ENCODE assay signal across 9 cellular contexts in the genomic region with DNA sequence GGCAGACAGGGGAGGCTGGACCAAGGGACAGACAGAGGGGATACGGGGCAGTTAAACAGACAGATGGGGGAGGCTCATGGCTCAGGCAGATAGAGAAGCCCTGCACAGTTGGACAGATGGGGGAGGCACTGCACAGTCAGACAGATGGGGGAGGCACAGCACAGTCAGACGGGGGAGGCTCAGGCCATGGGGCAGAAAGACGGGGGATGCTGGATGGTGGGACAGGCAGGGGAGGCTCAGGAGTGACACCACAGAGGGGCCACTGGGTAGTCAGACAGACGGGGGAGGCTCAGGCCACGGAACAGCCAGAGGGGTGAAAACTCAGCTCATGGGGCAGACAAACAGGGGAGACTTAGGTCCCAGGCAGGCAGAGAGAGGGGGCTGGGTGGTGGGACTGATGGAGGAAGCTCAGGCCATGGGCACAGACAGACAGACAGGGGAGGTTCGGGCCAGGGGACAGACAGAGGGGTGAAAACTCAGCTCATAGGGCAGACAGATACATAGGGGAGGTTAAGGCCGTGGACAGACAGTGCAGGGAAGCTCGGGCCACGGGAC. TPM values are rescaled to one million over a fixed set of nuclear protein-coding genes. Genes with fewer than 3 reads are reported as not detected.
A peak's percentile ranks its signal among the peaks of the same experiment; 100 is the strongest.
DNase-seq lines count a peak whose midpoint lies in the region; ATAC-seq, FAIRE-seq and TF ChIP-seq lines count a peak whose summit lies in the region.
"Had no signal": no experiment of that assay in that cellular context is flagged by ENCODE, and none has a peak within 500 bp of the region (broad histone marks: within the 10 kb centered on the region; RNA-seq: fewer than 3 reads in every experiment).

No MANE protein-coding gene starts in this region.

- no peaks in the 10 kb centered on the region for H3K9me3 ChIP-seq in CD4-positive, CD25-positive, alpha-beta regulatory T cell (ENCODE audit: control insufficient read depth in 2 of 2, low read length in 2 of 2)
- H3K9me3 ChIP-seq in OCI-LY3 (ENCODE audit: insufficient read depth, low read length) (no peaks in the 10 kb centered on the region), neuronal stem cell (replicated peaks in 1 of 2; ENCODE audit: control insufficient read depth in 2 of 2, insufficient read depth in 1 of 2, low read depth in 1 of 2, low read length in 2 of 2) (no peaks in the 10 kb centered on the region)

- peak overlapping the region; percentile 95 to 98 (median 95) for H3K4me3 Mint-ChIP-seq in CD4-positive, CD25-positive, alpha-beta regulatory T cell
- H3K4me3 Mint-ChIP-seq in endothelial cell (ENCODE audit: unreplicated experiment): peak overlapping the region; percentile 99

- H3K18ac ChIP-seq in neuronal stem cell (ENCODE audit: low read length): peak overlapping the region; percentile 4

- H3K27ac ChIP-seq in CD4-positive, CD25-positive, alpha-beta regulatory T cell (ENCODE audit: insufficient read depth, low read length, poor library complexity, severe bottlenecking): peak overlapping the region; percentile 62
- H3K27ac ChIP-seq in OCI-LY3 (ENCODE audit: low read length): peak overlapping the region; percentile 23
- no peak overlapping the region for H3K27ac ChIP-seq in neuronal stem cell (replicated peaks; ENCODE audit: low read length)

- TF ChIP-seq POLR2A in GM12892 (IDR thresholded peaks at IDR 0.05; ENCODE audit: low read depth, low read length): no peak

- H3K23ac ChIP-seq in neuronal stem cell (ENCODE audit: low read depth, low read length, poor library complexity): peak overlapping the region; percentile 99

- peak overlapping the region; percentile 49 for H2BK15ac ChIP-seq in neuronal stem cell (ENCODE audit: low read length)

- H3K79me1 ChIP-seq in neuronal stem cell (ENCODE audit: low read depth, low read length): peaks cover 14% of the 10 kb centered on the region

- H3K4me3 ChIP-seq in CD4-positive, CD25-positive, alpha-beta regulatory T cell (ENCODE audit: low read depth, low read length): peak overlapping the region; percentile 75
- H3K4me3 ChIP-seq in OCI-LY3 (ENCODE audit: low read length) (peak overlapping the region; percentile 95), neuronal stem cell (ENCODE audit: low read length in 2 of 2) (peak overlapping the region; percentile 99)

- H4K20me1 ChIP-seq in OCI-LY3 (ENCODE audit: insufficient read depth, low read length): peaks cover 6% of the 10 kb centered on the region

- H3K14ac ChIP-seq in neuronal stem cell (ENCODE audit: low read length): peak overlapping the region; percentile 4

- ATAC-seq in CD4-positive, CD25-positive, alpha-beta regulatory T cell (ENCODE audit: low read depth in 2 of 2): no peak
- no peak for ATAC-seq in HG03520 (IDR thresholded peaks at IDR 0.05; ENCODE audit: unreplicated experiment)

- peaks cover 55% of the 10 kb centered on the region for H3K79me2 ChIP-seq in OCI-LY3 (ENCODE audit: low read length)

- H2BK5ac ChIP-seq in neuronal stem cell (ENCODE audit: low read length): peak overlapping the region; percentile 75

- peaks cover 0 to 54% (median 29%) of the 10 kb centered on the region in 4 donors for H3K4me1 Mint-ChIP-seq in CD4-positive, CD25-positive, alpha-beta regulatory T cell
- peaks cover 24% of the 10 kb centered on the region for H3K4me1 Mint-ChIP-seq in endothelial cell (ENCODE audit: unreplicated experiment)

- H3K27me3 ChIP-seq in CD4-positive, CD25-positive, alpha-beta regulatory T cell (ENCODE audit: control insufficient read depth, insufficient read depth, low read length): no peaks in the 10 kb centered on the region
- H3K27me3 ChIP-seq in OCI-LY3 (ENCODE audit: low read depth, low read length) (no peaks in the 10 kb centered on the region), neuronal stem cell (ENCODE audit: control insufficient read depth in 3 of 3, insufficient read depth in 3 of 3, low read depth in 1 of 3, low read length in 3 of 3) (no peaks in the 10 kb centered on the region)

- peaks cover 50% of the 10 kb centered on the region for H3K4me1 ChIP-seq in CD4-positive, CD25-positive, alpha-beta regulatory T cell (ENCODE audit: control insufficient read depth, insufficient read depth, low read length, poor library complexity, severe bottlenecking)
- H3K4me1 ChIP-seq in OCI-LY3 (ENCODE audit: low read length) (peaks cover 44% of the 10 kb centered on the region), neuronal stem cell (ENCODE audit: control insufficient read depth in 2 of 2, insufficient read depth in 1 of 2, low read depth in 1 of 2, low read length in 2 of 2) (peaks cover 6 to 10% of the 10 kb centered on the region in 2 donors)

- H2AFZ ChIP-seq in OCI-LY3 (ENCODE audit: low read depth, low read length): no peak overlapping the region
- H2AFZ ChIP-seq in neuronal stem cell (ENCODE audit: low read length): peak overlapping the region; percentile 99

- peak overlapping the region; percentile 90 to 98 (median 90) for H3K27ac Mint-ChIP-seq in CD4-positive, CD25-positive, alpha-beta regulatory T cell
- H3K27ac Mint-ChIP-seq in endothelial cell (ENCODE audit: unreplicated experiment): no peak overlapping the region

- H3K4me2 ChIP-seq in OCI-LY3 (ENCODE audit: low read length) (peak overlapping the region; percentile 93), neuronal stem cell (ENCODE audit: insufficient read depth, low read length, poor library complexity, severe bottlenecking) (peak overlapping the region; percentile 94)

- H3K9ac ChIP-seq in OCI-LY3 (ENCODE audit: low read length): peak overlapping the region; percentile 90
- peak overlapping the region; percentile 21 for H3K9ac ChIP-seq in neuronal stem cell (ENCODE audit: low read depth, low read length, poor library complexity)

- no peak for FAIRE-seq in GM12892 (lab: Jason Lieb, UNC)
- FAIRE-seq: TTC549 had no signal

- no peak overlapping the region for H2BK120ac ChIP-seq in neuronal stem cell (ENCODE audit: low read depth, low read length)

- H2BK12ac ChIP-seq in neuronal stem cell (ENCODE audit: low read length): no peak overlapping the region

- peak overlapping the region; percentile 86 for H2AK5ac ChIP-seq in neuronal stem cell (ENCODE audit: low read depth, low read length)

- H3K9me3 Mint-ChIP-seq in CD4-positive, CD25-positive, alpha-beta regulatory T cell: peaks cover 0 to 1% (median 0%) of the 10 kb centered on the region in 7 donors
- no peaks in the 10 kb centered on the region for H3K9me3 Mint-ChIP-seq in endothelial cell (ENCODE audit: unreplicated experiment)

- TF ChIP-seq CTCF in OCI-LY3 (IDR thresholded peaks at IDR 0.05; ENCODE audit: low read depth, low read length) (no peak), endothelial cell (IDR thresholded peaks at IDR 0.05; ENCODE audit: unreplicated experiment) (no peak)

- H3K4ac ChIP-seq in neuronal stem cell (ENCODE audit: low read length): peak overlapping the region; percentile 37

- H4K91ac ChIP-seq in neuronal stem cell (ENCODE audit: low read depth, low read length, poor library complexity): no peak overlapping the region

- peaks cover 8% of the 10 kb centered on the region for H3K27me3 Mint-ChIP-seq in CD4-positive, CD25-positive, alpha-beta regulatory T cell
- peaks cover 11% of the 10 kb centered on the region for H3K27me3 Mint-ChIP-seq in endothelial cell (ENCODE audit: unreplicated experiment)

- no peaks in the 10 kb centered on the region for H3K36me3 Mint-ChIP-seq in CD4-positive, CD25-positive, alpha-beta regulatory T cell
- H3K36me3 Mint-ChIP-seq in endothelial cell (ENCODE audit: low read depth, unreplicated experiment): peaks cover 3% of the 10 kb centered on the region

- H3K36me3 ChIP-seq in CD4-positive, CD25-positive, alpha-beta regulatory T cell (ENCODE audit: control insufficient read depth, insufficient read depth, low read length): no peaks in the 10 kb centered on the region
- H3K36me3 ChIP-seq in OCI-LY3 (replicated peaks; ENCODE audit: low read depth, low read length) (peaks cover 13% of the 10 kb centered on the region), neuronal stem cell (replicated peaks in 1 of 2; ENCODE audit: control insufficient read depth in 2 of 2, insufficient read depth in 2 of 2, low read length in 2 of 2) (no peaks in the 10 kb centered on the region)

- WGBS in neuronal stem cell (ENCODE audit: extremely low coverage in 2 of 2, insufficient read length in 2 of 2, insufficient replicate concordance in 1 of 2), 2 donors: no CpG with 5 or more reads among the region's 9 CpGs

- peak in 1 of 3 donors; percentile 35 for DNase-seq in CD4-positive, CD25-positive, alpha-beta regulatory T cell
- no peak for DNase-seq in endothelial cell (ENCODE audit: low spot score)
- no peak for DNase-seq in neuronal stem cell (ENCODE audit: low spot score)
- DNase-seq in HK-2 (ENCODE audit: unreplicated experiment): no peak
- DNase-seq in NCI-H526 treated with DMSO at 0.1 percent for 48 hours (lab: John Stamatoyannopoulos, UW): no peak
- no peak for DNase-seq in GM12892 (ENCODE audit: insufficient read length)

- no peak overlapping the region for H4K8ac ChIP-seq in neuronal stem cell (ENCODE audit: low read depth, low read length)

RNA-seq across cellular contexts. Expression of gene MFSD12, which starts 0.9 kb away (rescaled TPM):
- total RNA-seq in CD4-positive, CD25-positive, alpha-beta regulatory T cell: 63.8 TPM
- polyA plus RNA-seq in CD4-positive, CD25-positive, alpha-beta regulatory T cell: 10 to 100 TPM; 28.5 to 39.8 (median 33.7) TPM
- total RNA-seq in endothelial cell (ENCODE audit: unreplicated experiment): 54.5 TPM
- 27.9 TPM for polyA plus RNA-seq in neuronal stem cell (2013, experiment 1 of 2)
- polyA plus RNA-seq in neuronal stem cell (2013, experiment 2 of 2): 25.3 TPM
- polyA plus RNA-seq in GM12892 (2012; ENCODE audit: missing spikeins): 15.4 TPM

RNA-seq across cellular contexts. Expression of gene HMG20B, which starts 16.2 kb away (rescaled TPM):
- total RNA-seq in CD4-positive, CD25-positive, alpha-beta regulatory T cell: 47.8 TPM
- polyA plus RNA-seq in CD4-positive, CD25-positive, alpha-beta regulatory T cell: 10 to 100 TPM; 35.4 to 49.3 (median 40.6) TPM
- total RNA-seq in endothelial cell (ENCODE audit: unreplicated experiment): 77.2 TPM
- 76.9 TPM for polyA plus RNA-seq in neuronal stem cell (2013, experiment 1 of 2)
- 73.8 TPM for polyA plus RNA-seq in neuronal stem cell (2013, experiment 2 of 2)
- polyA plus RNA-seq in GM12892 (2012; ENCODE audit: missing spikeins): 20.0 TPM

RNA-seq across cellular contexts. Expression of gene TEKTIP1, which starts 17.5 kb away (rescaled TPM):
- total RNA-seq in CD4-positive, CD25-positive, alpha-beta regulatory T cell: 10.9 TPM
- under 1 TPM in 1 of 4 donors, not detected in 3; 0.44 TPM for polyA plus RNA-seq in CD4-positive, CD25-positive, alpha-beta regulatory T cell
- 1.4 TPM for total RNA-seq in endothelial cell (ENCODE audit: unreplicated experiment)
- polyA plus RNA-seq in neuronal stem cell (2013, experiment 1 of 2): 0.07 TPM
- polyA plus RNA-seq in neuronal stem cell (2013, experiment 2 of 2): 0.07 TPM
- polyA plus RNA-seq in GM12892 (2012; ENCODE audit: missing spikeins): not detected

RNA-seq across cellular contexts. Expression of gene GIPC3, which starts 28.8 kb away (rescaled TPM):
- total RNA-seq in CD4-positive, CD25-positive, alpha-beta regulatory T cell: 0.52 TPM
- under 1 TPM in 1 of 4 donors, not detected in 3; 0.10 TPM for polyA plus RNA-seq in CD4-positive, CD25-positive, alpha-beta regulatory T cell
- 11.0 TPM for total RNA-seq in endothelial cell (ENCODE audit: unreplicated experiment)
- polyA plus RNA-seq in neuronal stem cell (2013, experiment 1 of 2): 0.46 TPM
- polyA plus RNA-seq in neuronal stem cell (2013, experiment 2 of 2): 0.47 TPM
- polyA plus RNA-seq in GM12892 (2012; ENCODE audit: missing spikeins): not detected

RNA-seq across cellular contexts. Expression of gene TBXA2R, which starts 50.2 kb away (rescaled TPM):
- 1.7 TPM for total RNA-seq in CD4-positive, CD25-positive, alpha-beta regulatory T cell
- polyA plus RNA-seq in CD4-positive, CD25-positive, alpha-beta regulatory T cell: under 1 TPM in 3 of 4 donors, not detected in 1; 0.19 to 0.85 (median 0.61) TPM
- total RNA-seq in endothelial cell (ENCODE audit: unreplicated experiment): 7.3 TPM
- 0.11 TPM for polyA plus RNA-seq in neuronal stem cell (2013, experiment 1 of 2)
- 0.12 TPM for polyA plus RNA-seq in neuronal stem cell (2013, experiment 2 of 2)
- polyA plus RNA-seq in GM12892 (2012; ENCODE audit: missing spikeins): not detected
